17 cellular contexts compared by ENCODE assay signal in genomic region chr14:49960453-49960852, GRCh38.
DNase-seq lines count a peak whose midpoint lies in the region; ATAC-seq and TF ChIP-seq lines count a peak whose summit lies in the region.
"Had no signal": no experiment of that assay in that cellular context is flagged by ENCODE, and none has a peak within 500 bp of the region (broad histone marks: within the 10 kb centered on the region; RNA-seq: fewer than 3 reads in every experiment).

No MANE protein-coding gene starts in this region.

- no peak overlapping the region for H3K27ac ChIP-seq in CD4-positive, alpha-beta T cell (ENCODE audit: low read depth, low read length)
- peak overlapping the region; percentile 90 for H3K27ac ChIP-seq in OCI-LY1 (ENCODE audit: low read depth, low read length, poor library complexity, severe bottlenecking)
- peak overlapping the region; percentile 12 for H3K27ac ChIP-seq in lower lobe of right lung
- no peak overlapping the region for H3K27ac ChIP-seq in coronary artery
- H3K27ac ChIP-seq: gastroesophageal sphincter, pancreas had no signal

- no peaks in the 10 kb centered on the region for H3K27me3 ChIP-seq in CD4-positive, alpha-beta T cell (ENCODE audit: control insufficient read depth, insufficient read depth, low read length)
- H3K27me3 ChIP-seq in OCI-LY1 (ENCODE audit: insufficient read depth, low read length) = no peaks in the 10 kb centered on the region
- H3K27me3 ChIP-seq in lower lobe of right lung (ENCODE audit: low read depth) = no peaks in the 10 kb centered on the region
- H3K27me3 ChIP-seq: gastroesophageal sphincter, pancreas had no signal

- peak; percentile 24 for ATAC-seq in CD4-positive, alpha-beta T cell (ENCODE audit: poor library complexity)
- ATAC-seq in GM19395 (IDR thresholded peaks at IDR 0.05; ENCODE audit: unreplicated experiment) (peak; percentile 29), lower lobe of right lung (peak; percentile 70 to 84)
- no peak for ATAC-seq in effector memory CD8-positive, alpha-beta T cell (replicated peaks)
- ATAC-seq: gastroesophageal sphincter, left lobe of liver, PC-3 had no signal

- peaks cover 22% of the 10 kb centered on the region for H3K4me1 Mint-ChIP-seq in CD4-positive, alpha-beta T cell (ENCODE audit: low read depth)
- H3K4me1 Mint-ChIP-seq in effector memory CD8-positive, alpha-beta T cell (ENCODE audit: low read depth in 2 of 2) = no peaks in the 10 kb centered on the region
- H3K4me1 Mint-ChIP-seq in activated T-helper 2 cell treated with anti-CD3 and anti-CD28 coated beads, Interferon-gamma antibody, Interleukin-2, Interleukin-4, amounts not matched to agents 10 μg/mL and 5 μg/mL and 100 μg/mL, durations not matched to agents 14 hours and 24 hours and 36 hours (ENCODE audit: low read depth) = peaks cover 43% of the 10 kb centered on the region

- peak overlapping the region; percentile 66 for H3K27ac Mint-ChIP-seq in CD4-positive, alpha-beta T cell
- H3K27ac Mint-ChIP-seq in effector memory CD8-positive, alpha-beta T cell = peak overlapping the region in 1 of 2 donors; percentile 49
- no peak overlapping the region for H3K27ac Mint-ChIP-seq in activated T-helper 2 cell treated with anti-CD3 and anti-CD28 coated beads, Interferon-gamma antibody, Interleukin-2, Interleukin-4, amounts not matched to agents 10 μg/mL and 5 μg/mL and 100 μg/mL, durations not matched to agents 14 hours and 24 hours and 36 hours

- H3K9me2 ChIP-seq in OCI-LY1 (ENCODE audit: low read depth, low read length) = no peaks in the 10 kb centered on the region

- peaks cover 5% of the 10 kb centered on the region; the same call in 1 of the 2 replicates for H3F3A ChIP-seq in OCI-LY1 (ENCODE audit: insufficient read depth, low read length)

- no peaks in the 10 kb centered on the region for H3K36me3 Mint-ChIP-seq in CD4-positive, alpha-beta T cell (ENCODE audit: low read depth)
- H3K36me3 Mint-ChIP-seq in effector memory CD8-positive, alpha-beta T cell (ENCODE audit: insufficient read depth) = no peaks in the 10 kb centered on the region
- no peaks in the 10 kb centered on the region for H3K36me3 Mint-ChIP-seq in activated T-helper 2 cell treated with anti-CD3 and anti-CD28 coated beads, Interferon-gamma antibody, Interleukin-2, Interleukin-4, amounts not matched to agents 10 μg/mL and 5 μg/mL and 100 μg/mL, durations not matched to agents 14 hours and 24 hours and 36 hours (ENCODE audit: low read depth)

- H3K4me1 ChIP-seq in OCI-LY1 (ENCODE audit: insufficient read depth, low read length, severe bottlenecking) (peaks cover 56% of the 10 kb centered on the region), lower lobe of right lung (no peaks in the 10 kb centered on the region)
- H3K4me1 ChIP-seq: gastroesophageal sphincter, pancreas had no signal

- DNase-seq in CD4-positive, alpha-beta T cell = no peak
- DNase-seq in lower lobe of right lung (no peak), coronary artery (ENCODE audit: low spot score) (no peak), SHP77 (lab: John Stamatoyannopoulos, UW) (no peak)
- DNase-seq in effector memory CD8-positive, alpha-beta T cell = no peak
- DNase-seq in activated T-helper 2 cell treated with anti-CD3 and anti-CD28 coated beads, Interferon-gamma antibody, Interleukin-2, Interleukin-4, amounts not matched to agents 10 μg/mL and 5 μg/mL and 100 μg/mL, durations not matched to agents 14 hours and 24 hours and 36 hours (ENCODE audit: low spot score) = no peak
- DNase-seq: activated CD4-positive, CD25-positive, alpha-beta regulatory T cell; activated effector memory CD4-positive, alpha-beta T cell treated with Interleukin-2 at 50 U/mL for 16 hours; H7; MV-4-11; pancreas; PC-3; stimulated activated CD4-positive, alpha-beta T cell treated with anti-CD3 and anti-CD28 coated beads, Interleukin-4, amount 100 ng/mL, for 1 hour had no signal

- CTCF ChIA-PET in CD4-positive, alpha-beta T cell (lab: Charles Lee) = no interaction called here

- H3K36me3 ChIP-seq in OCI-LY1 (ENCODE audit: insufficient read depth, low read length) = no peaks in the 10 kb centered on the region
- no peaks in the 10 kb centered on the region for H3K36me3 ChIP-seq in lower lobe of right lung
- H3K36me3 ChIP-seq: gastroesophageal sphincter, pancreas had no signal

- H3K79me2 ChIP-seq in OCI-LY1 (ENCODE audit: insufficient read depth, low read length) = no peaks in the 10 kb centered on the region

- peak overlapping the region; percentile 56 for H3K4me2 ChIP-seq in OCI-LY1 (ENCODE audit: low read length)

- H3K9me3 ChIP-seq in CD4-positive, alpha-beta T cell (ENCODE audit: control insufficient read depth, low read length) = no peaks in the 10 kb centered on the region
- H3K9me3 ChIP-seq in OCI-LY1 (ENCODE audit: low read length) (no peaks in the 10 kb centered on the region), lower lobe of right lung (no peaks in the 10 kb centered on the region)
- H3K9me3 ChIP-seq: gastroesophageal sphincter, pancreas had no signal

- H2AFZ ChIP-seq in OCI-LY1 (ENCODE audit: low read length) = no peak overlapping the region

- no peaks in the 10 kb centered on the region for H3K27me3 Mint-ChIP-seq in CD4-positive, alpha-beta T cell
- H3K27me3 Mint-ChIP-seq in effector memory CD8-positive, alpha-beta T cell = no peaks in the 10 kb centered on the region
- H3K27me3 Mint-ChIP-seq in activated T-helper 2 cell treated with anti-CD3 and anti-CD28 coated beads, Interferon-gamma antibody, Interleukin-2, Interleukin-4, amounts not matched to agents 10 μg/mL and 5 μg/mL and 100 μg/mL, durations not matched to agents 14 hours and 24 hours and 36 hours (ENCODE audit: low read depth) = no peaks in the 10 kb centered on the region

- no peaks in the 10 kb centered on the region for H4K20me1 ChIP-seq in OCI-LY1 (ENCODE audit: insufficient read depth, low read length)

- POLR2A ChIA-PET in CD4-positive, alpha-beta T cell (lab: Charles Lee) = interaction anchor here (0.6 to 2.0 kb wide), 2 partner anchors 11 to 157 kb away, joined by 3 to 7 read pairs; no protein-coding TSS in a partner anchor

- H3K4me3 Mint-ChIP-seq in CD4-positive, alpha-beta T cell = no peak overlapping the region
- H3K4me3 Mint-ChIP-seq in effector memory CD8-positive, alpha-beta T cell = no peak overlapping the region
- no peak overlapping the region for H3K4me3 Mint-ChIP-seq in activated T-helper 2 cell treated with anti-CD3 and anti-CD28 coated beads, Interferon-gamma antibody, Interleukin-2, Interleukin-4, amounts not matched to agents 10 μg/mL and 5 μg/mL and 100 μg/mL, durations not matched to agents 14 hours and 24 hours and 36 hours (ENCODE audit: low read depth)

- H3K9ac ChIP-seq in OCI-LY1 (ENCODE audit: low read length) = peak overlapping the region; percentile 23; the same call in 1 of the 2 replicates

- TF ChIP-seq CTCF in CD4-positive, alpha-beta T cell (IDR thresholded peaks at IDR 0.05) = no peak
- TF ChIP-seq CTCF in OCI-LY1 (IDR thresholded peaks at IDR 0.05; ENCODE audit: low read length) (no peak), lower lobe of right lung (IDR thresholded peaks at IDR 0.05) (no peak), coronary artery (IDR thresholded peaks at IDR 0.05) (no peak)

- no peaks in the 10 kb centered on the region for H3K9me3 Mint-ChIP-seq in CD4-positive, alpha-beta T cell
- no peaks in the 10 kb centered on the region for H3K9me3 Mint-ChIP-seq in effector memory CD8-positive, alpha-beta T cell
- no peaks in the 10 kb centered on the region for H3K9me3 Mint-ChIP-seq in activated T-helper 2 cell treated with anti-CD3 and anti-CD28 coated beads, Interferon-gamma antibody, Interleukin-2, Interleukin-4, amounts not matched to agents 10 μg/mL and 5 μg/mL and 100 μg/mL, durations not matched to agents 14 hours and 24 hours and 36 hours

- peak overlapping the region; percentile 29 for H3K4me3 ChIP-seq in OCI-LY1 (ENCODE audit: low read depth, low read length, poor library complexity, severe bottlenecking)
- H3K4me3 ChIP-seq in lower lobe of right lung = no peak overlapping the region
- no peak overlapping the region for H3K4me3 ChIP-seq in coronary artery
- H3K4me3 ChIP-seq: gastroesophageal sphincter, pancreas had no signal

- intact Hi-C loops in CD4-positive, alpha-beta T cell (cut with DNase I, micrococcal nuclease) = no loop called here
- intact Hi-C loops in lower lobe of right lung (cut with DNase I) = no loop called here
- intact Hi-C loops in activated T-helper 2 cell treated with anti-CD3 and anti-CD28 coated beads, Interferon-gamma antibody, Interleukin-2, Interleukin-4, amounts not matched to agents 10 μg/mL and 5 μg/mL and 100 μg/mL, durations not matched to agents 14 hours and 24 hours and 36 hours (cut with micrococcal nuclease) = loop anchor here (2.0 to 5.0 kb wide), 3 partner anchors 14 to 77 kb away; no protein-coding TSS in a partner anchor

Comparison
In these comparisons a context has a peak if more than half of its experiments do, and no peak if none do; other contexts are left out.
1. H3K27ac ChIP-seq: peak in OCI-LY1 (single experiment) and lower lobe of right lung (single experiment); none in CD4-positive, alpha-beta T cell (single experiment) and coronary artery (0 of 2).